Comparison of ENCODE assay signal across 23 cellular contexts in genomic region chr1:113210248-113210647, GRCh38.
DNase-seq lines count a peak whose midpoint lies in the region; ATAC-seq, FAIRE-seq and TF ChIP-seq lines count a peak whose summit lies in the region.
"Had no signal": no experiment of that assay in that cellular context is flagged by ENCODE, and none has a peak within 500 bp of the region (broad histone marks: within the 10 kb centered on the region; RNA-seq: fewer than 3 reads in every experiment).

No MANE protein-coding gene starts in this region.

- H3K27ac ChIP-seq in Peyer's patch (peak overlapping the region in 3 of 4 donors; percentile 42 to 83 (median 81)), duodenal mucosa (ENCODE audit: low read depth, low read length) (peak overlapping the region; percentile 13), muscle layer of duodenum (ENCODE audit: low read length) (peak overlapping the region; percentile 2)
- H3K27ac ChIP-seq: heart left ventricle, neural progenitor cell, psoas muscle had no signal

- H3K27me3 ChIP-seq in Peyer's patch (no peaks in the 10 kb centered on the region), duodenal mucosa (ENCODE audit: control insufficient read depth in 1 of 2, insufficient read depth in 2 of 2, low read length in 2 of 2) (no peaks in the 10 kb centered on the region), muscle layer of duodenum (ENCODE audit: low read depth, low read length) (no peaks in the 10 kb centered on the region)
- H3K27me3 ChIP-seq: MG63, neural progenitor cell had no signal

- peak in 1 of 2 donors; percentile 31 for TF ChIP-seq POLR2A in Peyer's patch (IDR thresholded peaks at IDR 0.05)

- no peaks in the 10 kb centered on the region for H3K36me3 ChIP-seq in Peyer's patch
- H3K36me3 ChIP-seq in duodenal mucosa (ENCODE audit: control insufficient read depth in 1 of 2, insufficient read depth in 2 of 2, low read length in 2 of 2): no peaks in the 10 kb centered on the region
- no peaks in the 10 kb centered on the region for H3K36me3 ChIP-seq in muscle layer of duodenum (ENCODE audit: control insufficient read depth in 1 of 2, insufficient read depth in 2 of 2, low read length in 2 of 2)
- H3K36me3 ChIP-seq: heart left ventricle, MG63, neural progenitor cell had no signal

- DNase-seq in GM12865 (ENCODE audit: low read depth) (peak; percentile 17), Peyer's patch (peak in 2 of 3 donors; percentile 57 to 76), GM19239 (ENCODE audit: insufficient read length, low spot score) (no peak), GM19240 (ENCODE audit: insufficient read length, low spot score) (no peak)
- DNase-seq: activated naive CD4-positive, alpha-beta T cell treated with anti-CD3 and anti-CD28 coated beads for 36 hours; activated T-cell treated with anti-CD3 and anti-CD28 coated beads, Interleukin-2, amount 50 U/mL, for 72 hours; dermis blood vessel endothelial cell; DND-41; heart left ventricle; IMR-90; MG63; NCI-H2171; psoas muscle; SHP77; SW 1271 had no signal

- H3K9me3 ChIP-seq in Peyer's patch: peaks cover 0 to 10% (median 1%) of the 10 kb centered on the region in 4 donors
- peaks cover 0 to under 1% of the 10 kb centered on the region in 2 donors for H3K9me3 ChIP-seq in duodenal mucosa (ENCODE audit: control insufficient read depth in 1 of 2, low read length in 2 of 2)
- H3K9me3 ChIP-seq in muscle layer of duodenum (ENCODE audit: control insufficient read depth in 1 of 2, low read length in 2 of 2): peaks cover 0 to 8% of the 10 kb centered on the region in 2 donors
- H3K9me3 ChIP-seq: psoas muscle had no signal

- TF ChIP-seq CTCF in GM12865 (IDR thresholded peaks at IDR 0.05; ENCODE audit: insufficient read depth, low read depth, low read length, missing control alignments): no peak
- no peak for TF ChIP-seq CTCF in Peyer's patch (IDR thresholded peaks at IDR 0.05)

- H3K4me1 ChIP-seq in Peyer's patch (peaks cover 0 to 17% (median 0%) of the 10 kb centered on the region in 4 donors), duodenal mucosa (ENCODE audit: control insufficient read depth in 1 of 2, insufficient read depth in 2 of 2, low read length in 2 of 2) (peaks cover 18 to 26% of the 10 kb centered on the region in 2 donors), muscle layer of duodenum (ENCODE audit: control insufficient read depth in 1 of 2, insufficient read depth in 2 of 2, low read length in 2 of 2) (no peaks in the 10 kb centered on the region)
- H3K4me1 ChIP-seq: heart left ventricle, psoas muscle had no signal

- no peak for ATAC-seq in GM21717 (IDR thresholded peaks at IDR 0.05; ENCODE audit: unreplicated experiment)
- ATAC-seq in GM21447 (IDR thresholded peaks at IDR 0.05; ENCODE audit: unreplicated experiment): no peak
- ATAC-seq: activated T-cell treated with anti-CD3 and anti-CD28 coated beads, Interleukin-2, amount 50 U/mL, for 72 hours; heart left ventricle; left lobe of liver; psoas muscle had no signal

- H3K4me3 ChIP-seq in GM12865 (ENCODE audit: low read depth, low read length) (no peak overlapping the region), Peyer's patch (no peak overlapping the region), duodenal mucosa (ENCODE audit: low read depth in 1 of 2, low read length in 2 of 2) (peak overlapping the region in 1 of 2 donors; percentile 24), muscle layer of duodenum (ENCODE audit: low read depth in 1 of 2, low read length in 2 of 2) (no peak overlapping the region)
- H3K4me3 ChIP-seq: heart left ventricle, MG63, neural progenitor cell, psoas muscle had no signal

- H3K9ac ChIP-seq in duodenal mucosa (ENCODE audit: low read depth in 1 of 2, low read length in 2 of 2): no peak overlapping the region
- H3K9ac ChIP-seq: neural progenitor cell had no signal

- FAIRE-seq in GM19239 (lab: Jason Lieb, UNC): no peak
- FAIRE-seq: A204.1, H1 had no signal

Comparison
In these comparisons a context has a peak if more than half of its experiments do, and no peak if none do; other contexts are left out.
1. DNase-seq: peak in GM12865 (single experiment) and Peyer's patch (2 of 3); none in GM19239 (single experiment) and GM19240 (single experiment).
2. H3K27ac ChIP-seq: peak in every context shown above with its lines; median percentile 81 in Peyer's patch; 13 in duodenal mucosa; 2 in muscle layer of duodenum.